ENCODE assay signal across 1 cellular context in genomic region chr6:13688692-13689196, GRCh38.
TF ChIP-seq lines count a peak whose summit lies in the region.

No MANE protein-coding gene starts in this region.

TF ChIP-seq in HEK293, 187 proteins besides CTCF, POLR2A, EP300 and RAD21 (continued from another document and continues in another):
- peak; percentile 71; the same call in 1 of the 2 replicates for TF ChIP-seq INSM2 (tag by site-specific recombination; IDR thresholded peaks at IDR 0.05)
- TF ChIP-seq ZNF830 (tag by site-specific recombination; IDR thresholded peaks at IDR 0.05; ENCODE audit: low read depth) = no peak
- no peak; the same call in 1 of the 2 replicates for TF ChIP-seq ZNF558 (tag by site-specific recombination; IDR thresholded peaks at IDR 0.05)
- no peak for TF ChIP-seq ZNF747 (tag by site-specific recombination; IDR thresholded peaks at IDR 0.05)
- peak; percentile 58 for TF ChIP-seq ZNF391 (tag by site-specific recombination; IDR thresholded peaks at IDR 0.05; ENCODE audit: borderline replicate concordance, low read depth)
- TF ChIP-seq, protein P1, sequence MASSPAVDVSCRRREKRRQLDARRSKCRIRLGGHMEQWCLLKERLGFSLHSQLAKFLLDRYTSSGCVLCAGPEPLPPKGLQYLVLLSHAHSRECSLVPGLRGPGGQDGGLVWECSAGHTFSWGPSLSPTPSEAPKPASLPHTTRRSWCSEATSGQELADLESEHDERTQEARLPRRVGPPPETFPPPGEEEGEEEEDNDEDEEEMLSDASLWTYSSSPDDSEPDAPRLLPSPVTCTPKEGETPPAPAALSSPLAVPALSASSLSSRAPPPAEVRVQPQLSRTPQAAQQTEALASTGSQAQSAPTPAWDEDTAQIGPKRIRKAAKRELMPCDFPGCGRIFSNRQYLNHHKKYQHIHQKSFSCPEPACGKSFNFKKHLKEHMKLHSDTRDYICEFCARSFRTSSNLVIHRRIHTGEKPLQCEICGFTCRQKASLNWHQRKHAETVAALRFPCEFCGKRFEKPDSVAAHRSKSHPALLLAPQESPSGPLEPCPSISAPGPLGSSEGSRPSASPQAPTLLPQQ (tag by site-specific recombination; IDR thresholded peaks at IDR 0.05) = peak; percentile 17; the same call in 1 of the 2 replicates
- no peak for TF ChIP-seq ATF2 (tag by site-specific recombination; IDR thresholded peaks at IDR 0.05; ENCODE audit: low read depth)
- peak; percentile 29; the same call in 1 of the 2 replicates for TF ChIP-seq ZBTB48 (tag by site-specific recombination; IDR thresholded peaks at IDR 0.05)
- 0 out of 2 replicates have a peak, but pooled peaks have one; percentile 51 for TF ChIP-seq ZNF843 (tag by site-specific recombination; IDR thresholded peaks at IDR 0.05)
- TF ChIP-seq BCL11A (tag by site-specific recombination; IDR thresholded peaks at IDR 0.05; ENCODE audit: low read depth) = no peak
- no peak for TF ChIP-seq HOXA7 (CRISPR knock-in tag; IDR thresholded peaks at IDR 0.05; ENCODE audit: borderline replicate concordance)
- peak; percentile 9; the same call in 1 of the 2 replicates for TF ChIP-seq ZNF366 (tag by site-specific recombination; conservative IDR thresholded peaks at IDR 0.05)
- no peak for TF ChIP-seq ZNF239 (tag by site-specific recombination; IDR thresholded peaks at IDR 0.05)
- TF ChIP-seq, protein P2, sequence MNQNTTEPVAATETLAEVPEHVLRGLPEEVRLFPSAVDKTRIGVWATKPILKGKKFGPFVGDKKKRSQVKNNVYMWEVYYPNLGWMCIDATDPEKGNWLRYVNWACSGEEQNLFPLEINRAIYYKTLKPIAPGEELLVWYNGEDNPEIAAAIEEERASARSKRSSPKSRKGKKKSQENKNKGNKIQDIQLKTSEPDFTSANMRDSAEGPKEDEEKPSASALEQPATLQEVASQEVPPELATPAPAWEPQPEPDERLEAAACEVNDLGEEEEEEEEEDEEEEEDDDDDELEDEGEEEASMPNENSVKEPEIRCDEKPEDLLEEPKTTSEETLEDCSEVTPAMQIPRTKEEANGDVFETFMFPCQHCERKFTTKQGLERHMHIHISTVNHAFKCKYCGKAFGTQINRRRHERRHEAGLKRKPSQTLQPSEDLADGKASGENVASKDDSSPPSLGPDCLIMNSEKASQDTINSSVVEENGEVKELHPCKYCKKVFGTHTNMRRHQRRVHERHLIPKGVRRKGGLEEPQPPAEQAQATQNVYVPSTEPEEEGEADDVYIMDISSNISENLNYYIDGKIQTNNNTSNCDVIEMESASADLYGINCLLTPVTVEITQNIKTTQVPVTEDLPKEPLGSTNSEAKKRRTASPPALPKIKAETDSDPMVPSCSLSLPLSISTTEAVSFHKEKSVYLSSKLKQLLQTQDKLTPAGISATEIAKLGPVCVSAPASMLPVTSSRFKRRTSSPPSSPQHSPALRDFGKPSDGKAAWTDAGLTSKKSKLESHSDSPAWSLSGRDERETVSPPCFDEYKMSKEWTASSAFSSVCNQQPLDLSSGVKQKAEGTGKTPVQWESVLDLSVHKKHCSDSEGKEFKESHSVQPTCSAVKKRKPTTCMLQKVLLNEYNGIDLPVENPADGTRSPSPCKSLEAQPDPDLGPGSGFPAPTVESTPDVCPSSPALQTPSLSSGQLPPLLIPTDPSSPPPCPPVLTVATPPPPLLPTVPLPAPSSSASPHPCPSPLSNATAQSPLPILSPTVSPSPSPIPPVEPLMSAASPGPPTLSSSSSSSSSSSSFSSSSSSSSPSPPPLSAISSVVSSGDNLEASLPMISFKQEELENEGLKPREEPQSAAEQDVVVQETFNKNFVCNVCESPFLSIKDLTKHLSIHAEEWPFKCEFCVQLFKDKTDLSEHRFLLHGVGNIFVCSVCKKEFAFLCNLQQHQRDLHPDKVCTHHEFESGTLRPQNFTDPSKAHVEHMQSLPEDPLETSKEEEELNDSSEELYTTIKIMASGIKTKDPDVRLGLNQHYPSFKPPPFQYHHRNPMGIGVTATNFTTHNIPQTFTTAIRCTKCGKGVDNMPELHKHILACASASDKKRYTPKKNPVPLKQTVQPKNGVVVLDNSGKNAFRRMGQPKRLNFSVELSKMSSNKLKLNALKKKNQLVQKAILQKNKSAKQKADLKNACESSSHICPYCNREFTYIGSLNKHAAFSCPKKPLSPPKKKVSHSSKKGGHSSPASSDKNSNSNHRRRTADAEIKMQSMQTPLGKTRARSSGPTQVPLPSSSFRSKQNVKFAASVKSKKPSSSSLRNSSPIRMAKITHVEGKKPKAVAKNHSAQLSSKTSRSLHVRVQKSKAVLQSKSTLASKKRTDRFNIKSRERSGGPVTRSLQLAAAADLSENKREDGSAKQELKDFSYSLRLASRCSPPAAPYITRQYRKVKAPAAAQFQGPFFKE (tag by site-specific recombination; IDR thresholded peaks at IDR 0.05; ENCODE audit: borderline replicate concordance) = no peak
- peak; percentile 90 for TF ChIP-seq WT1 (tag by site-specific recombination; IDR thresholded peaks at IDR 0.05)
- TF ChIP-seq, protein P3, sequence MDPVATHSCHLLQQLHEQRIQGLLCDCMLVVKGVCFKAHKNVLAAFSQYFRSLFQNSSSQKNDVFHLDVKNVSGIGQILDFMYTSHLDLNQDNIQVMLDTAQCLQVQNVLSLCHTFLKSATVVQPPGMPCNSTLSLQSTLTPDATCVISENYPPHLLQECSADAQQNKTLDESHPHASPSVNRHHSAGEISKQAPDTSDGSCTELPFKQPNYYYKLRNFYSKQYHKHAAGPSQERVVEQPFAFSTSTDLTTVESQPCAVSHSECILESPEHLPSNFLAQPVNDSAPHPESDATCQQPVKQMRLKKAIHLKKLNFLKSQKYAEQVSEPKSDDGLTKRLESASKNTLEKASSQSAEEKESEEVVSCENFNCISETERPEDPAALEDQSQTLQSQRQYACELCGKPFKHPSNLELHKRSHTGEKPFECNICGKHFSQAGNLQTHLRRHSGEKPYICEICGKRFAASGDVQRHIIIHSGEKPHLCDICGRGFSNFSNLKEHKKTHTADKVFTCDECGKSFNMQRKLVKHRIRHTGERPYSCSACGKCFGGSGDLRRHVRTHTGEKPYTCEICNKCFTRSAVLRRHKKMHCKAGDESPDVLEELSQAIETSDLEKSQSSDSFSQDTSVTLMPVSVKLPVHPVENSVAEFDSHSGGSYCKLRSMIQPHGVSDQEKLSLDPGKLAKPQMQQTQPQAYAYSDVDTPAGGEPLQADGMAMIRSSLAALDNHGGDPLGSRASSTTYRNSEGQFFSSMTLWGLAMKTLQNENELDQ (tag by site-specific recombination; IDR thresholded peaks at IDR 0.05; ENCODE audit: low read depth) = no peak
- TF ChIP-seq, protein P4, sequence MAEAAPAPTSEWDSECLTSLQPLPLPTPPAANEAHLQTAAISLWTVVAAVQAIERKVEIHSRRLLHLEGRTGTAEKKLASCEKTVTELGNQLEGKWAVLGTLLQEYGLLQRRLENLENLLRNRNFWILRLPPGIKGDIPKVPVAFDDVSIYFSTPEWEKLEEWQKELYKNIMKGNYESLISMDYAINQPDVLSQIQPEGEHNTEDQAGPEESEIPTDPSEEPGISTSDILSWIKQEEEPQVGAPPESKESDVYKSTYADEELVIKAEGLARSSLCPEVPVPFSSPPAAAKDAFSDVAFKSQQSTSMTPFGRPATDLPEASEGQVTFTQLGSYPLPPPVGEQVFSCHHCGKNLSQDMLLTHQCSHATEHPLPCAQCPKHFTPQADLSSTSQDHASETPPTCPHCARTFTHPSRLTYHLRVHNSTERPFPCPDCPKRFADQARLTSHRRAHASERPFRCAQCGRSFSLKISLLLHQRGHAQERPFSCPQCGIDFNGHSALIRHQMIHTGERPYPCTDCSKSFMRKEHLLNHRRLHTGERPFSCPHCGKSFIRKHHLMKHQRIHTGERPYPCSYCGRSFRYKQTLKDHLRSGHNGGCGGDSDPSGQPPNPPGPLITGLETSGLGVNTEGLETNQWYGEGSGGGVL (tag by site-specific recombination; IDR thresholded peaks at IDR 0.05) = no peak
- TF ChIP-seq, protein P5, sequence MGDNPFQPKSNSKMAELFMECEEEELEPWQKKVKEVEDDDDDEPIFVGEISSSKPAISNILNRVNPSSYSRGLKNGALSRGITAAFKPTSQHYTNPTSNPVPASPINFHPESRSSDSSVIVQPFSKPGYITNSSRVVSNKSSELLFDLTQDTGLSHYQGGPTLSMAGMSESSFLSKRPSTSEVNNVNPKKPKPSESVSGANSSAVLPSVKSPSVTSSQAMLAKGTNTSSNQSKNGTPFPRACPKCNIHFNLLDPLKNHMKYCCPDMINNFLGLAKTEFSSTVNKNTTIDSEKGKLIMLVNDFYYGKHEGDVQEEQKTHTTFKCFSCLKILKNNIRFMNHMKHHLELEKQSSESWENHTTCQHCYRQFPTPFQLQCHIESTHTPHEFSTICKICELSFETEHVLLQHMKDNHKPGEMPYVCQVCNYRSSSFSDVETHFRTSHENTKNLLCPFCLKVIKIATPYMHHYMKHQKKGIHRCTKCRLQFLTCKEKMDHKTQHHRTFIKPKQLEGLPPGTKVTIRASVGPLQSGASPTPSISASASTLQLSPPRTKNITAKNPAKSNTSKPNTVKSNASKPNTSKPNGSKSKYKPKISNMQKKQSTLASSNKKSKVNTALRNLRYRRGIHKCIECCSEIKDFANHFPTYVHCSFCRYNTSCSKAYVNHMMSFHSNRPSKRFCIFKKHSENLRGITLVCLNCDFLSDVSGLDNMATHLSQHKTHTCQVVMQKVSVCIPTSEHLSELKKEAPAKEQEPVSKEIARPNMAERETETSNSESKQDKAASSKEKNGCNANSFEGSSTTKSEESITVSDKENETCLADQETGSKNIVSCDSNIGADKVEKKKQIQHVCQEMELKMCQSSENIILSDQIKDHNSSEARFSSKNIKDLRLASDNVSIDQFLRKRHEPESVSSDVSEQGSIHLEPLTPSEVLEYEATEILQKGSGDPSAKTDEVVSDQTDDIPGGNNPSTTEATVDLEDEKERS (tag by site-specific recombination; IDR thresholded peaks at IDR 0.05) = no peak
- no peak for TF ChIP-seq ZNF529 (tag by site-specific recombination; IDR thresholded peaks at IDR 0.05; ENCODE audit: insufficient replicate concordance)
- no peak for TF ChIP-seq ZNF658 (tag by site-specific recombination; IDR thresholded peaks at IDR 0.05)
- peak; percentile 57 for TF ChIP-seq ZEB2 (tag by site-specific recombination; IDR thresholded peaks at IDR 0.05)
- peak; percentile 55 for TF ChIP-seq ZXDB (tag by site-specific recombination; IDR thresholded peaks at IDR 0.05)
- TF ChIP-seq ZNF629 (tag by site-specific recombination; IDR thresholded peaks at IDR 0.05) = peak; percentile 56
- TF ChIP-seq ZNF10 (tag by site-specific recombination; IDR thresholded peaks at IDR 0.05) = no peak
- TF ChIP-seq ZNF280C (tag by site-specific recombination; IDR thresholded peaks at IDR 0.05) = no peak
- TF ChIP-seq ZFP41 (tag by site-specific recombination; IDR thresholded peaks at IDR 0.05; ENCODE audit: borderline replicate concordance) = no peak
- TF ChIP-seq, protein P6, sequence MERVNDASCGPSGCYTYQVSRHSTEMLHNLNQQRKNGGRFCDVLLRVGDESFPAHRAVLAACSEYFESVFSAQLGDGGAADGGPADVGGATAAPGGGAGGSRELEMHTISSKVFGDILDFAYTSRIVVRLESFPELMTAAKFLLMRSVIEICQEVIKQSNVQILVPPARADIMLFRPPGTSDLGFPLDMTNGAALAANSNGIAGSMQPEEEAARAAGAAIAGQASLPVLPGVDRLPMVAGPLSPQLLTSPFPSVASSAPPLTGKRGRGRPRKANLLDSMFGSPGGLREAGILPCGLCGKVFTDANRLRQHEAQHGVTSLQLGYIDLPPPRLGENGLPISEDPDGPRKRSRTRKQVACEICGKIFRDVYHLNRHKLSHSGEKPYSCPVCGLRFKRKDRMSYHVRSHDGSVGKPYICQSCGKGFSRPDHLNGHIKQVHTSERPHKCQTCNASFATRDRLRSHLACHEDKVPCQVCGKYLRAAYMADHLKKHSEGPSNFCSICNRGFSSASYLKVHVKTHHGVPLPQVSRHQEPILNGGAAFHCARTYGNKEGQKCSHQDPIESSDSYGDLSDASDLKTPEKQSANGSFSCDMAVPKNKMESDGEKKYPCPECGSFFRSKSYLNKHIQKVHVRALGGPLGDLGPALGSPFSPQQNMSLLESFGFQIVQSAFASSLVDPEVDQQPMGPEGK (tag by site-specific recombination; IDR thresholded peaks at IDR 0.05) = peak; percentile 58; the same call in 1 of the 2 replicates
